In the genomic region with DNA sequence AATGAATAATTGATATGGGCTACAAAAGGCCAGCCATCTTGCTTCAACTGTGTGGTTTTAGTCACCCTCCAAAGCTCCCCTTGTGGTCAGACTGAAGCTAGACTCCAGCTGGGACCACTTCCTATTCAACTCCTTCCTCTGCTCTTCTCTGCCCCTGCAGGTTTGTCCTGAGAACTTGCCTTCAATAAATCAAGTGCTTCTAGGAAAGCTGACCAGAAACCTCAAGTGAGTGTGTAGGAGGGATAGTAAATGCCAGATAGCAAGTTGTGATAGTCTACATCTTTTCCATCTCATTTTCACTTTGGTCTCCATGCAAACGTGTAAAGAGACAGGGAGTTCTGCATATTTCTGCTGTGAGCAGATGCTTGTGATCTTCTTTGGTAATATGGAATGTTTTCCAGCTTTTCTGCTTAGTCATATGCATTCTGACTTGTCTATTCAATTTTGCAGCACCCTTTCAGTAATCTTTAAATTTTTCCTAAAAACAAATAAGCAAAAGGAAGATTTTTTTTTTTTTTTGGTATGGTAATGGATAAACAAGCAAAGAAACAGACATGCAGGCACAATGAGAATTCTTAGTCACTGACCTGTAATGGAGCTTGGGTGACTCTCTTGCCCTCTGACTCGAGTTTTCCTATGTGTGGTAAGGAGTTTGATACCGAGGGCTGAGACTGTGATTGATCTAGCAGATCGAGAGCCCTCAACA, we compare ENCODE assay signal across 8 cellular contexts.
DNase-seq lines count a peak whose midpoint lies in the region; ATAC-seq and TF ChIP-seq lines count a peak whose summit lies in the region.

No MANE protein-coding gene starts in this region.

- H3K36me3 Mint-ChIP-seq in effector memory CD8-positive, alpha-beta T cell (ENCODE audit: insufficient read depth), result peaks cover 3% of the 10 kb centered on the region

- H3K4me1 ChIP-seq in NT2/D1 (ENCODE audit: insufficient read depth, insufficient read length), result no peaks in the 10 kb centered on the region

- peaks cover 10 to 24% of the 10 kb centered on the region in 2 donors for H3K9me3 Mint-ChIP-seq in effector memory CD8-positive, alpha-beta T cell

- no peak overlapping the region for H3K27ac Mint-ChIP-seq in effector memory CD8-positive, alpha-beta T cell

- peak overlapping the region; percentile 47 for H3K27ac ChIP-seq in temporal lobe (ENCODE audit: low read depth, low read length)

- no peak for TF ChIP-seq POLR2A in erythroblast (IDR thresholded peaks at IDR 0.05; ENCODE audit: low read length)

- DNase-seq in SIG-M5 treated with dmso at 0.1 percent for 504 hours (lab: John Stamatoyannopoulos, UW; ENCODE audit: unreplicated experiment) (peak; percentile 47), SIG-M5 (lab: John Stamatoyannopoulos, UW) (no peak), NT2/D1 (ENCODE audit: low read depth, low spot score) (peak; percentile 43), erythroblast (lab: John Stamatoyannopoulos, UW) (peak; percentile 20 to 46), putamen (ENCODE audit: low spot score) (no peak)
- DNase-seq in effector memory CD8-positive, alpha-beta T cell, result no peak

- no peaks in the 10 kb centered on the region for H3K36me3 ChIP-seq in NT2/D1 (ENCODE audit: insufficient read depth, insufficient read length, low read length)

- H3K4me3 Mint-ChIP-seq in effector memory CD8-positive, alpha-beta T cell, result no peak overlapping the region

- H3K9me3 ChIP-seq in NT2/D1 (ENCODE audit: insufficient read depth, low read length), result no peaks in the 10 kb centered on the region

- H3K9ac ChIP-seq in NT2/D1 (ENCODE audit: insufficient read length, low read depth), result no peak overlapping the region

- H3K4me1 Mint-ChIP-seq in effector memory CD8-positive, alpha-beta T cell (ENCODE audit: low read depth in 2 of 2), result no peaks in the 10 kb centered on the region

- H3K27me3 ChIP-seq in NT2/D1 (ENCODE audit: insufficient read depth, insufficient read length), result no peaks in the 10 kb centered on the region

- no peak overlapping the region for H3K4me3 ChIP-seq in NT2/D1 (ENCODE audit: insufficient read length, low read depth)

- no peak for ATAC-seq in HG03378 (IDR thresholded peaks at IDR 0.05; ENCODE audit: unreplicated experiment)
- no peak for ATAC-seq in effector memory CD8-positive, alpha-beta T cell (replicated peaks)

- no peaks in the 10 kb centered on the region for H3K27me3 Mint-ChIP-seq in effector memory CD8-positive, alpha-beta T cell

Comparison
In these comparisons a context has a peak if more than half of its experiments do, and no peak if none do; other contexts are left out.
1. DNase-seq: peak in SIG-M5 treated with dmso at 0.1 percent for 504 hours (single experiment), NT2/D1 (single experiment) and erythroblast (2 of 2); none in SIG-M5 (single experiment), effector memory CD8-positive, alpha-beta T cell (0 of 3) and putamen (single experiment).